24 cellular contexts compared by ENCODE assay signal in genomic region chr14:60014402-60014801, GRCh38.
"Had no signal": no experiment of that assay in that cellular context is flagged by ENCODE, and none has a peak within 500 bp of the region (broad histone marks: within the 10 kb centered on the region; RNA-seq: fewer than 3 reads in every experiment).

No MANE protein-coding gene starts in this region.

- H3K4me1 Mint-ChIP-seq: memory B cell; naive thymus-derived CD4-positive, alpha-beta T cell; stimulated activated effector memory CD8-positive, alpha-beta T cell treated with anti-CD3 and anti-CD28 coated beads, Interleukin-12 subunit alpha, Interleukin-12 subunit beta, amount 100 ng/mL, for 72 hours had no signal

- DNase-seq: islet precursor cell; left ventricle myocardium inferior; midbrain; mucosa of descending colon; naive thymus-derived CD4-positive, alpha-beta T cell; ovary; sigmoid colon; small intestine; spleen; stimulated activated CD4-positive, alpha-beta T cell treated with anti-CD3 and anti-CD28 coated beads, Interleukin-4, amount 100 ng/mL, for 24 hours; stimulated activated naive CD4-positive, alpha-beta T cell; tibial artery; trophoblast cell; upper lobe of right lung; uterus had no signal

- H3K4me3 Mint-ChIP-seq: memory B cell; naive thymus-derived CD4-positive, alpha-beta T cell; natural killer cell treated with Interleukin-12 subunit alpha and Interleukin-12 subunit beta and Interleukin-15 and Interleukin-18, amount 100 ng/mL, for 72 hours; stimulated activated effector memory CD8-positive, alpha-beta T cell treated with anti-CD3 and anti-CD28 coated beads, Interleukin-12 subunit alpha, Interleukin-12 subunit beta, amount 100 ng/mL, for 72 hours; stimulated activated naive CD8-positive, alpha-beta T cell treated with anti-CD3 and anti-CD28 coated beads, Interleukin-15, Interleukin-2, amounts not matched to agents 100 ng/mL and 50 ng/mL, for 24 hours had no signal

- H3K4me1 ChIP-seq: left ventricle myocardium inferior, right atrium auricular region, sigmoid colon, spleen, suprapubic skin, tibial artery, upper lobe of right lung, uterus had no signal

- H3K27ac ChIP-seq: left ventricle myocardium inferior, ovary, right atrium auricular region, sigmoid colon, spleen, suprapubic skin, thoracic aorta, tibial artery, upper lobe of right lung, uterus had no signal

- H3K27me3 ChIP-seq: ovary, right atrium auricular region, sigmoid colon, spleen, suprapubic skin, tibial artery, upper lobe of right lung, uterus had no signal

- H3K9me3 ChIP-seq: mucosa of descending colon, ovary, right atrium auricular region, suprapubic skin, thoracic aorta, tibial artery, upper lobe of right lung, uterus had no signal

- H3K4me3 ChIP-seq: left ventricle myocardium inferior, lung, mucosa of descending colon, ovary, right atrium auricular region, sigmoid colon, spleen, suprapubic skin, thoracic aorta, tibial artery, upper lobe of right lung, uterus had no signal

- H3K36me3 ChIP-seq: left ventricle myocardium inferior, ovary, right atrium auricular region, sigmoid colon, spleen, suprapubic skin, thoracic aorta, tibial artery, upper lobe of right lung, uterus had no signal

- H3K27ac Mint-ChIP-seq: memory B cell; naive thymus-derived CD4-positive, alpha-beta T cell; natural killer cell treated with Interleukin-12 subunit alpha and Interleukin-12 subunit beta and Interleukin-15 and Interleukin-18, amount 100 ng/mL, for 72 hours; progenitor cell of endocrine pancreas; stimulated activated effector memory CD8-positive, alpha-beta T cell treated with anti-CD3 and anti-CD28 coated beads, Interleukin-12 subunit alpha, Interleukin-12 subunit beta, amount 100 ng/mL, for 72 hours; stimulated activated naive CD8-positive, alpha-beta T cell treated with anti-CD3 and anti-CD28 coated beads, Interleukin-15, Interleukin-2, amounts not matched to agents 100 ng/mL and 50 ng/mL, for 24 hours had no signal

- H3K36me3 Mint-ChIP-seq: stimulated activated effector memory CD8-positive, alpha-beta T cell treated with anti-CD3 and anti-CD28 coated beads, Interleukin-12 subunit alpha, Interleukin-12 subunit beta, amount 100 ng/mL, for 72 hours had no signal

- ATAC-seq: mucosa of descending colon; naive thymus-derived CD4-positive, alpha-beta T cell; natural killer cell treated with Interleukin-12 subunit alpha and Interleukin-12 subunit beta and Interleukin-15 and Interleukin-18, amount 100 ng/mL, for 72 hours; stimulated activated effector memory CD8-positive, alpha-beta T cell treated with anti-CD3 and anti-CD28 coated beads, Interleukin-12 subunit alpha, Interleukin-12 subunit beta, amount 100 ng/mL, for 72 hours; upper lobe of right lung had no signal
